Comparison of ENCODE assay signal across 12 cellular contexts in the genomic region with DNA sequence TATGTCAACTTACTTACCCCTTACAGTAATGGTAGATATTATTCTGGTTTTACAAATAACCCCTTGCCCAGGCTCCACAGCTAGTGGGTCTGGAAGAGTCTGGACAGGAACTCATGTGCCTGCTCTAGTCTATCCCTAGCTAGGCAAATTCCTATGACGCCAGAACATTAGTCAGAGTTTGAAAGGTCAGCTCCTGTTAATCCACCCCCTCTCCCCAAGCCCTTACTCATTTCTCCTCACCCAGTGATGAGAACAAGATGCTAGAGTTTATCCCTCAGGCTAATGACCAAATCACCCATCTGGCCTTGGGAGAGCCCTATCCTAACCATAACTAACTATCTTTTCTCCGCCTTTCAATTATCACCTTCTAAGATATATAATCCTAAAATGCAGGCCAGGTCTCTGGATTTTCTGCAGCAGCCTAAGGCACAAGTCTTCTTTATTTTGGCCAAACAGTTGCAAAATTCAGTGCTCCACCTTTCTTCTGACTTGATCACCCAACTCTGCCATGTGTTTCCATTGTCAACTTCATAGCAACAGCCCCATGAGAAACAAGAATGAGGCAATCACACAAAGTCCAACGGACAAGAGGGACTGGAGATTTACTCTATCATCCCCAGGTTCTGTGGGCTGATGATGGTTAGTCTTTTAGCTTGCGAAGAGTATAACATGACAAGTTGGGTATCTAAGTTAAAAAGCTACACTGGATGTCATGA.
DNase-seq lines count a peak whose midpoint lies in the region; ATAC-seq and TF ChIP-seq lines count a peak whose summit lies in the region.
"Had no signal": no experiment of that assay in that cellular context is flagged by ENCODE, and none has a peak within 500 bp of the region (broad histone marks: within the 10 kb centered on the region; RNA-seq: fewer than 3 reads in every experiment).

No MANE protein-coding gene starts in this region.

- H3K36me3 Mint-ChIP-seq in osteocyte (ENCODE audit: unreplicated experiment), result peaks cover 26% of the 10 kb centered on the region
- H3K36me3 Mint-ChIP-seq in stimulated activated effector memory CD8-positive, alpha-beta T cell treated with anti-CD3 and anti-CD28 coated beads, Interleukin-12 subunit alpha, Interleukin-12 subunit beta, amount 100 ng/mL, for 72 hours, result peaks cover 27% of the 10 kb centered on the region

- ATAC-seq in stimulated activated effector memory CD8-positive, alpha-beta T cell treated with anti-CD3 and anti-CD28 coated beads, Interleukin-12 subunit alpha, Interleukin-12 subunit beta, amount 100 ng/mL, for 72 hours, result no peak
- no peak for ATAC-seq in HG02852 (IDR thresholded peaks at IDR 0.05; ENCODE audit: unreplicated experiment)

- H3K27ac Mint-ChIP-seq in osteocyte (ENCODE audit: unreplicated experiment), result peak overlapping the region; percentile 51
- no peak overlapping the region for H3K27ac Mint-ChIP-seq in stimulated activated effector memory CD8-positive, alpha-beta T cell treated with anti-CD3 and anti-CD28 coated beads, Interleukin-12 subunit alpha, Interleukin-12 subunit beta, amount 100 ng/mL, for 72 hours
- H3K27ac Mint-ChIP-seq: activated naive CD4-positive, alpha-beta T cell treated with anti-CD3 and anti-CD28 coated beads, Interleukin-2, amount 50 U/mL, for 24 hours had no signal

- peak; percentile 97 for DNase-seq in EL
- peak; percentile 98 for DNase-seq in RWPE1 (ENCODE audit: low spot score)
- peak; percentile 87 for DNase-seq in fibroblast of gingiva (ENCODE audit: low read depth)
- no peak for DNase-seq in osteocyte (ENCODE audit: extremely low spot score, unreplicated experiment)
- no peak for DNase-seq in stimulated activated effector memory CD8-positive, alpha-beta T cell treated with anti-CD3 and anti-CD28 coated beads, Interleukin-12 subunit alpha, Interleukin-12 subunit beta, amount 100 ng/mL, for 72 hours (ENCODE audit: low spot score in 2 of 2)
- DNase-seq in NCI-H526 (lab: John Stamatoyannopoulos, UW), result no peak
- no peak for DNase-seq in HEK293T (ENCODE audit: extremely low spot score)
- DNase-seq: NCI-H82, psoas muscle, tibial artery had no signal

- H3K4me1 Mint-ChIP-seq in osteocyte (ENCODE audit: unreplicated experiment), result peaks cover 24% of the 10 kb centered on the region
- H3K4me1 Mint-ChIP-seq in stimulated activated effector memory CD8-positive, alpha-beta T cell treated with anti-CD3 and anti-CD28 coated beads, Interleukin-12 subunit alpha, Interleukin-12 subunit beta, amount 100 ng/mL, for 72 hours, result no peaks in the 10 kb centered on the region
- H3K4me1 Mint-ChIP-seq: activated naive CD4-positive, alpha-beta T cell treated with anti-CD3 and anti-CD28 coated beads, Interleukin-2, amount 50 U/mL, for 24 hours had no signal

- no peak overlapping the region for H3K4me3 Mint-ChIP-seq in osteocyte (ENCODE audit: unreplicated experiment)
- no peak overlapping the region for H3K4me3 Mint-ChIP-seq in stimulated activated effector memory CD8-positive, alpha-beta T cell treated with anti-CD3 and anti-CD28 coated beads, Interleukin-12 subunit alpha, Interleukin-12 subunit beta, amount 100 ng/mL, for 72 hours
- H3K4me3 Mint-ChIP-seq: activated naive CD4-positive, alpha-beta T cell treated with anti-CD3 and anti-CD28 coated beads, Interleukin-2, amount 50 U/mL, for 24 hours had no signal

- peaks cover 4% of the 10 kb centered on the region for H3K9me3 Mint-ChIP-seq in osteocyte (ENCODE audit: unreplicated experiment)
- peaks cover 12% of the 10 kb centered on the region for H3K9me3 Mint-ChIP-seq in stimulated activated effector memory CD8-positive, alpha-beta T cell treated with anti-CD3 and anti-CD28 coated beads, Interleukin-12 subunit alpha, Interleukin-12 subunit beta, amount 100 ng/mL, for 72 hours

- CTCF ChIA-PET in RWPE1 (lab: Yijun Ruan, JAX) (interaction anchor here (0.6 kb wide), 1 partner anchor 216 kb away, joined by 3 read pairs; no protein-coding TSS in a partner anchor), HEK293T (lab: Yijun Ruan, JAX) (interaction anchor here (0.6 kb wide), 1 partner anchor 29 kb away, joined by 3 read pairs; no protein-coding TSS in a partner anchor)

- TF ChIP-seq CTCF in RWPE1 (conservative IDR thresholded peaks at IDR 0.05; ENCODE audit: low read depth), result no peak
- TF ChIP-seq CTCF in osteocyte (IDR thresholded peaks at IDR 0.05), result no peak

- POLR2A ChIA-PET in RWPE1 (lab: Yijun Ruan, JAX; ENCODE audit: low non-redundant PET), result no interaction called here
- POLR2A ChIA-PET in HEK293T (lab: Yijun Ruan, JAX), result no interaction called here

- H3K27ac ChIP-seq in RWPE1, result no peak overlapping the region
- H3K27ac ChIP-seq: psoas muscle, tibial artery had no signal

- H3K27me3 Mint-ChIP-seq in osteocyte (ENCODE audit: unreplicated experiment), result no peaks in the 10 kb centered on the region
- H3K27me3 Mint-ChIP-seq: activated naive CD4-positive, alpha-beta T cell treated with anti-CD3 and anti-CD28 coated beads, Interleukin-2, amount 50 U/mL, for 24 hours had no signal

TF ChIP-seq in HEK293T, 16 proteins besides CTCF, POLR2A, EP300 and RAD21:
- no peak for TF ChIP-seq HDGF (IDR thresholded peaks at IDR 0.05; ENCODE audit: borderline replicate concordance)
- TF ChIP-seq, protein P1, sequence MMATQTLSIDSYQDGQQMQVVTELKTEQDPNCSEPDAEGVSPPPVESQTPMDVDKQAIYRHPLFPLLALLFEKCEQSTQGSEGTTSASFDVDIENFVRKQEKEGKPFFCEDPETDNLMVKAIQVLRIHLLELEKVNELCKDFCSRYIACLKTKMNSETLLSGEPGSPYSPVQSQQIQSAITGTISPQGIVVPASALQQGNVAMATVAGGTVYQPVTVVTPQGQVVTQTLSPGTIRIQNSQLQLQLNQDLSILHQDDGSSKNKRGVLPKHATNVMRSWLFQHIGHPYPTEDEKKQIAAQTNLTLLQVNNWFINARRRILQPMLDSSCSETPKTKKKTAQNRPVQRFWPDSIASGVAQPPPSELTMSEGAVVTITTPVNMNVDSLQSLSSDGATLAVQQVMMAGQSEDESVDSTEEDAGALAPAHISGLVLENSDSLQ (IDR thresholded peaks at IDR 0.05), result no peak
- no peak for TF ChIP-seq FOXM1 (IDR thresholded peaks at IDR 0.05; ENCODE audit: borderline replicate concordance)
- no peak for TF ChIP-seq FOXK2 (IDR thresholded peaks at IDR 0.05)
TF ChIP-seq in HEK293T: peak in this region for 0.

Comparison
In these comparisons a context has a peak if more than half of its experiments do, and no peak if none do; other contexts are left out.
1. DNase-seq: peak in EL (single experiment), RWPE1 (single experiment) and fibroblast of gingiva (single experiment); none in osteocyte (single experiment), stimulated activated effector memory CD8-positive, alpha-beta T cell treated with anti-CD3 and anti-CD28 coated beads, Interleukin-12 subunit alpha, Interleukin-12 subunit beta, amount 100 ng/mL, for 72 hours (0 of 2), NCI-H526 (0 of 2) and HEK293T (single experiment).